Comparison of ENCODE assay signal across 17 cellular contexts in the genomic region with DNA sequence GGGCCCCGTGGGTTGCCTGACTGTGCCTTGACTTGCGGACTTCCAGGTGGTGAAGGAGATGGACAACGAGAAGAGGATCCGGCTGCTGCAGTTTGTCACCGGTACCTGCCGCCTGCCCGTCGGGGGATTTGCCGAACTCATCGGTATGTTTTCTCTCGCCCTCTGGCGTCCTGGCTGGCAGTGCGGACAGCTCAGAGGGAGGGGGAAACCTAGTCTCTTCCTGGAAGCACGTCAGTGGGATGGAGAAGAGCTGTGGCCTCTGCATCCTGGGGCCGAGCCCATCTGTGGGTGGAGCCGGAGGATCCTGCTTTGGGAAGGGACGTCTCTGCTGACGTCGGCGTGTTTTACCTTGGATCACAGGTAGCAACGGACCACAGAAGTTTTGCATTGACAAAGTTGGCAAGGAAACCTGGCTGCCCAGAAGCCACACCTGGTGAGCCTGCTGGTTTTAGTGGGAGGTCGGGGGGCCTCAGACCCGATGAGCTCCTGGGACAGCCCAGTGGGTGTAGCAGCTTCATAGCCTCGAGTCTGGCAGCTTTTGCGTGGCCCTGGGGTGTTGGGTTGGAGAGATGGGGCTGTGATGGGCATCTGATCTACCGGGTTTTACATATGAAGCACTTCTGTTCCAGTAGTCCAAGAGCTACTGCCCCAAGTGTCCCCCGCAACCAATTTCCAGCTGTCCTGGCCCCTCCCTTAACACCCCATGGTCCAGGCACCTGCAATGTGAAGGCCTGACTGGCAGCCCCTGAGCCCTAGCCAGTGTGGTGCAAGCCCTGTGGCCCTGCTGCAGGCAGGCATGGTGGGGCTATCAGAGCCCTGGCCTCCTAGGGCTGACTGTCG. TPM values are rescaled to one million over a fixed set of nuclear protein-coding genes. Genes with fewer than 3 reads are reported as not detected.
DNase-seq lines count a peak whose midpoint lies in the region; FAIRE-seq and TF ChIP-seq lines count a peak whose summit lies in the region.
"Had no signal": no experiment of that assay in that cellular context is flagged by ENCODE, and none has a peak within 500 bp of the region (broad histone marks: within the 10 kb centered on the region; RNA-seq: fewer than 3 reads in every experiment).

No MANE protein-coding gene starts in this region.

- peak; percentile 58 for DNase-seq in H9
- peak; percentile 72 for DNase-seq in endodermal cell
- peak; percentile 62 for DNase-seq in osteoblast (ENCODE audit: insufficient read length, low spot score, missing footprints)
- DNase-seq in Calu3 = no peak
- DNase-seq in GM12892 (ENCODE audit: insufficient read length) = no peak
- no peak for DNase-seq in GM20000 (ENCODE audit: low spot score)
- DNase-seq: CD4-positive, alpha-beta T cell; NCI-H1436 treated with DMSO at 0.1 percent for 48 hours; NCI-H2029 treated with DMSO at 0.1 percent for 48 hours; NCI-H2171 treated with DMSO at 0.1 percent for 48 hours; NCI-H748 treated with DMSO at 0.1 percent for 48 hours; OCI-M1; SHP77 treated with DMSO at 0.1 percent for 48 hours had no signal

- H3K9ac ChIP-seq in BLaER1 (no peak overlapping the region), H9 (ENCODE audit: extremely low read depth, insufficient read length, low read length) (no peak overlapping the region), endodermal cell (ENCODE audit: extremely low read depth, low read length, poor library complexity, severe bottlenecking) (no peak overlapping the region)

- H3K4me1 ChIP-seq in BLaER1 (peaks cover 61% of the 10 kb centered on the region), H9 (ENCODE audit: insufficient read depth, low read length) (no peaks in the 10 kb centered on the region; the same call in 1 of the 2 replicates), endodermal cell (ENCODE audit: control insufficient read depth, insufficient read depth, low read length) (no peaks in the 10 kb centered on the region), osteoblast (ENCODE audit: insufficient read depth, low read length) (no peaks in the 10 kb centered on the region)

- H4K20me1 ChIP-seq in BLaER1 (no peaks in the 10 kb centered on the region), H9 (ENCODE audit: control insufficient read depth, insufficient read depth, insufficient read length) (no peaks in the 10 kb centered on the region), osteoblast (ENCODE audit: insufficient read depth, low read length) (peaks cover 19% of the 10 kb centered on the region)

- H3K4me1 Mint-ChIP-seq in H9 (peaks cover 14 to 17% of the 10 kb centered on the region in 2 experiments), endodermal cell (no peaks in the 10 kb centered on the region), Calu3 (ENCODE audit: low read depth, unreplicated experiment) (no peaks in the 10 kb centered on the region)
- H3K4me1 Mint-ChIP-seq: B cell had no signal

- H2BK15ac ChIP-seq in H9 (ENCODE audit: low read depth, low read length) = no peak overlapping the region

- no peak overlapping the region for H3K56ac ChIP-seq in H9 (ENCODE audit: insufficient read length, low read depth, low read length)

- no peak for FAIRE-seq in GM12892 (lab: Jason Lieb, UNC)

- H3K23ac ChIP-seq in H9 (ENCODE audit: insufficient read length, low read depth, low read length) = no peak overlapping the region

- no peaks in the 10 kb centered on the region for H3K79me2 ChIP-seq in H9 (ENCODE audit: insufficient read depth, low read length)
- no peaks in the 10 kb centered on the region for H3K79me2 ChIP-seq in osteoblast (ENCODE audit: insufficient read depth, low read length)

- intact Hi-C loops in Calu3 (cut with micrococcal nuclease; ENCODE audit: unreplicated experiment) = no loop called here

- H3T11ph ChIP-seq in H9 (ENCODE audit: low read length) = no peak overlapping the region

- no peak overlapping the region for H3K14ac ChIP-seq in H9 (ENCODE audit: insufficient read depth, low read length)

- no TSS peak for BruUV-seq in Calu3 (replicated peaks; lab: Mats Ljungman, UMichigan)

- H3K36me3 ChIP-seq in BLaER1 (peaks cover 81% of the 10 kb centered on the region), endodermal cell (ENCODE audit: control insufficient read depth, insufficient read depth, low read length) (peaks cover 21% of the 10 kb centered on the region), osteoblast (ENCODE audit: insufficient read depth, low read length) (peaks cover 72% of the 10 kb centered on the region)

- no peak overlapping the region for H3K4me2 ChIP-seq in BLaER1
- no peak overlapping the region for H3K4me2 ChIP-seq in H9 (ENCODE audit: insufficient read depth, insufficient read length, low read length)
- no peak overlapping the region for H3K4me2 ChIP-seq in osteoblast (ENCODE audit: insufficient read depth, low read length)

- no peak overlapping the region for H4K8ac ChIP-seq in H9 (replicated peaks; ENCODE audit: insufficient read length, low read depth, low read length)

- H4K5ac ChIP-seq in H9 (ENCODE audit: insufficient read length, low read depth, low read length) = no peak overlapping the region

- no peak overlapping the region for H3K18ac ChIP-seq in H9 (ENCODE audit: insufficient read length, low read depth, low read length)

- H2BK12ac ChIP-seq in H9 (ENCODE audit: insufficient read length, low read depth, low read length) = no peak overlapping the region

- no peaks in the 10 kb centered on the region; a peak in 1 of 5 replicates for H3K9me3 Mint-ChIP-seq in H9
- H3K9me3 Mint-ChIP-seq in endodermal cell = no peaks in the 10 kb centered on the region
- no peaks in the 10 kb centered on the region for H3K9me3 Mint-ChIP-seq in Calu3 (ENCODE audit: low read depth, unreplicated experiment)
- H3K9me3 Mint-ChIP-seq: CD4-positive, alpha-beta T cell had no signal

- CTCF ChIA-PET in Calu3 (lab: Charles Lee) = interaction anchor here (0.6 kb wide), 1 partner anchor 8 kb away, joined by 3 read pairs; no protein-coding TSS in a partner anchor

- no peaks in the 10 kb centered on the region for H3K27me3 ChIP-seq in BLaER1
- no peaks in the 10 kb centered on the region for H3K27me3 ChIP-seq in H9 (ENCODE audit: insufficient read depth, low read length)
- H3K27me3 ChIP-seq in endodermal cell (ENCODE audit: control insufficient read depth, insufficient read depth, low read length, poor library complexity, severe bottlenecking) = no peaks in the 10 kb centered on the region
- no peaks in the 10 kb centered on the region for H3K27me3 ChIP-seq in osteoblast (ENCODE audit: insufficient read depth, low read length)

- H3K79me1 ChIP-seq in H9 (ENCODE audit: insufficient read depth, low read depth, low read length, poor library complexity, severe bottlenecking) = no peaks in the 10 kb centered on the region

- no peak overlapping the region for H2AFZ ChIP-seq in H9 (ENCODE audit: low read length)
- H2AFZ ChIP-seq in osteoblast (ENCODE audit: low read length) = no peak overlapping the region

- H3K4me3 Mint-ChIP-seq in H9 = no peak overlapping the region
- no peak overlapping the region for H3K4me3 Mint-ChIP-seq in endodermal cell
- H3K4me3 Mint-ChIP-seq in Calu3 (ENCODE audit: low read depth, unreplicated experiment) = no peak overlapping the region
- H3K4me3 Mint-ChIP-seq: B cell; CD4-positive, alpha-beta T cell had no signal

- H2BK120ac ChIP-seq in H9 (ENCODE audit: low read depth, low read length, poor library complexity, severe bottlenecking) = no peak overlapping the region

- H3K36me3 Mint-ChIP-seq in H9 (ENCODE audit: insufficient read depth in 1 of 3, low read depth in 3 of 3) = peaks cover 11 to 43% (median 26%) of the 10 kb centered on the region in 3 experiments; a peak in 6 of 7 replicates
- H3K36me3 Mint-ChIP-seq in endodermal cell (ENCODE audit: low read depth) = peaks cover 34% of the 10 kb centered on the region
- peaks cover 23% of the 10 kb centered on the region for H3K36me3 Mint-ChIP-seq in Calu3 (ENCODE audit: insufficient read depth, unreplicated experiment)

- no peak for TF ChIP-seq POLR2A in GM12892 (IDR thresholded peaks at IDR 0.05; ENCODE audit: low read depth, low read length)

- no peak overlapping the region for H2AK5ac ChIP-seq in H9 (ENCODE audit: insufficient read length, low read length)

- no peak for TF ChIP-seq CTCF in H9 (conservative IDR thresholded peaks at IDR 0.05)
- no peak for TF ChIP-seq CTCF in endodermal cell (conservative IDR thresholded peaks at IDR 0.05)
- no peak for TF ChIP-seq CTCF in osteoblast (IDR thresholded peaks at IDR 0.05; ENCODE audit: extremely low read depth, low read depth, low read length)
- no peak for TF ChIP-seq CTCF in Calu3 (IDR thresholded peaks at IDR 0.05; ENCODE audit: unreplicated experiment)
- TF ChIP-seq CTCF in GM20000 (IDR thresholded peaks at IDR 0.05; ENCODE audit: extremely low read depth, missing control alignments) = no peak

- H3K9me3 ChIP-seq in BLaER1 (no peaks in the 10 kb centered on the region), H9 (ENCODE audit: control insufficient read depth, low read depth, low read length) (no peaks in the 10 kb centered on the region), endodermal cell (ENCODE audit: control insufficient read depth, low read length) (no peaks in the 10 kb centered on the region), osteoblast (ENCODE audit: low read depth, low read length) (no peaks in the 10 kb centered on the region)

- no peaks in the 10 kb centered on the region for H3K23me2 ChIP-seq in H9 (ENCODE audit: insufficient read length, low read depth, low read length, poor library complexity, severe bottlenecking)

- H3K27ac Mint-ChIP-seq in H9 (peak overlapping the region in 2 of 3 experiments; percentile 52 to 62; a peak in 2 of 7 replicates), endodermal cell (no peak overlapping the region), Calu3 (ENCODE audit: unreplicated experiment) (no peak overlapping the region)
- H3K27ac Mint-ChIP-seq: B cell; CD4-positive, alpha-beta T cell had no signal

- H3K27me3 Mint-ChIP-seq in H9 (ENCODE audit: low read depth) (no peaks in the 10 kb centered on the region), endodermal cell (ENCODE audit: insufficient read depth) (no peaks in the 10 kb centered on the region), Calu3 (ENCODE audit: unreplicated experiment) (no peaks in the 10 kb centered on the region)
- H3K27me3 Mint-ChIP-seq: B cell; CD4-positive, alpha-beta T cell had no signal

- WGBS in H9 (ENCODE audit: extremely low coverage, insufficient read length, low lambda C conversion rate) = no CpG with 5 or more reads among the region's 28 CpGs
- WGBS in endodermal cell (ENCODE audit: insufficient coverage in 1 of 2, insufficient read length in 1 of 2), 2 experiments = 93 to 98% methylated on average over 22 to 28 of the region's 28 CpGs

- H2BK20ac ChIP-seq in H9 (ENCODE audit: low read depth, low read length, poor library complexity, severe bottlenecking) = no peak overlapping the region

- H3K4ac ChIP-seq in H9 (ENCODE audit: low read depth, low read length) = no peak overlapping the region

- H4K91ac ChIP-seq in H9 (ENCODE audit: insufficient read length, low read depth, low read length) = no peak overlapping the region

- H2BK5ac ChIP-seq in H9 (ENCODE audit: insufficient read length, low read length) = no peak overlapping the region

- peak overlapping the region; percentile 15; the same call in 1 of the 2 replicates for H3K27ac ChIP-seq in BLaER1
- no peak overlapping the region for H3K27ac ChIP-seq in H9 (ENCODE audit: insufficient read length, low read depth, low read length)
- H3K27ac ChIP-seq in endodermal cell (ENCODE audit: low read depth, low read length) = no peak overlapping the region
- H3K27ac ChIP-seq in osteoblast (ENCODE audit: low read depth, low read length) = no peak overlapping the region

- H3K4me3 ChIP-seq in BLaER1 (no peak overlapping the region), endodermal cell (ENCODE audit: low read length) (no peak overlapping the region), osteoblast (ENCODE audit: insufficient read depth, low read length) (no peak overlapping the region)

RNA-seq across cellular contexts. Expression of a gene that starts 11.9 kb away (rescaled TPM):
- total RNA-seq in H9 (2021) (0.75 and 1.6 TPM in 2 replicates), endodermal cell (1 to 10 TPM; 2.0 to 2.2 TPM), osteoblast (0.29 and 1.1 TPM in 2 replicates), Calu3 (2022) (2.2 and 3.6 TPM in 2 replicates)
- polyA plus RNA-seq in endodermal cell (2013, experiment 1 of 2) = 10.1 TPM
- 14.7 TPM for polyA plus RNA-seq in endodermal cell (2013, experiment 2 of 2)
- 0.25 TPM for polyA plus RNA-seq in GM12892 (2012; ENCODE audit: missing spikeins)
- total RNA-seq: NCI-H460 had no signal
- polyA plus RNA-seq: AG04450 had no signal

Comparison
In these comparisons a context has a peak if more than half of its experiments do, and no peak if none do; other contexts are left out.
1. DNase-seq: peak in H9 (single experiment), endodermal cell (single experiment) and osteoblast (single experiment); none in Calu3 (single experiment), GM12892 (single experiment) and GM20000 (single experiment).
2. H3K27ac Mint-ChIP-seq: peak in H9 (2 of 3); none in endodermal cell (single experiment) and Calu3 (single experiment).